Comparison of ENCODE assay signal across 9 cellular contexts in genomic region chr7:12222889-12223579, GRCh38. TPM values are rescaled to one million over a fixed set of nuclear protein-coding genes. Genes with fewer than 3 reads are reported as not detected.
DNase-seq lines count a peak whose midpoint lies in the region; ATAC-seq and TF ChIP-seq lines count a peak whose summit lies in the region.
"Had no signal": no experiment of that assay in that cellular context is flagged by ENCODE, and none has a peak within 500 bp of the region (broad histone marks: within the 10 kb centered on the region; RNA-seq: fewer than 3 reads in every experiment).

No MANE protein-coding gene starts in this region.

- POLR2A ChIA-PET in activated CD4-positive, alpha-beta memory T cell treated with anti-CD3 and anti-CD28 coated beads, Interleukin-2, amount 10 ng/mL, durations not matched to agents 7 days and 5 days (lab: Charles Lee) = interaction anchor here (1.4 kb wide), 1 partner anchor 12 kb away, joined by 9 read pairs; the partner anchor contains the start of gene TMEM106B

- peaks cover 19% of the 10 kb centered on the region for H3K9me3 Mint-ChIP-seq in activated CD4-positive, alpha-beta memory T cell treated with anti-CD3 and anti-CD28 coated beads, Interleukin-2, amount 10 ng/mL, durations not matched to agents 7 days and 5 days

- ATAC-seq in GM21360 (IDR thresholded peaks at IDR 0.05; ENCODE audit: unreplicated experiment) (peak; percentile 87), HG03280 (IDR thresholded peaks at IDR 0.05; ENCODE audit: unreplicated experiment) (peak; percentile 83)

- no peak overlapping the region for H3K27ac ChIP-seq in prostate gland

- intact Hi-C loops in prostate gland (cut with DNase I) = no loop called here

- H3K4me1 Mint-ChIP-seq in activated CD4-positive, alpha-beta memory T cell treated with anti-CD3 and anti-CD28 coated beads, Interleukin-2, amount 10 ng/mL, durations not matched to agents 7 days and 5 days = peaks cover 40% of the 10 kb centered on the region

- DNase-seq in GM06990 (ENCODE audit: extremely low read depth, insufficient read length) (peak; percentile 15), NCI-H146 (lab: John Stamatoyannopoulos, UW) (no peak), HUDEP-2 (lab: John Stamatoyannopoulos, UW; ENCODE audit: unreplicated experiment in 76 of 76) (no peak), prostate gland (ENCODE audit: low spot score) (no peak), NCI-H2171 (lab: John Stamatoyannopoulos, UW) (no peak)
- no peak for DNase-seq in activated CD4-positive, alpha-beta memory T cell treated with anti-CD3 and anti-CD28 coated beads, Interleukin-2, amount 10 ng/mL, durations not matched to agents 7 days and 5 days
- DNase-seq: effector CD8-positive, alpha-beta T cell had no signal

- no peaks in the 10 kb centered on the region for H3K4me1 ChIP-seq in prostate gland (replicated peaks)

- no peaks in the 10 kb centered on the region for H3K9me3 ChIP-seq in prostate gland

- no peak for TF ChIP-seq CTCF in GM06990 (IDR thresholded peaks at IDR 0.05; ENCODE audit: insufficient read depth, low read length, poor library complexity, severe bottlenecking)
- TF ChIP-seq CTCF in prostate gland (IDR thresholded peaks at IDR 0.05) = no peak

- peak overlapping the region; percentile 66 for H3K27ac Mint-ChIP-seq in activated CD4-positive, alpha-beta memory T cell treated with anti-CD3 and anti-CD28 coated beads, Interleukin-2, amount 10 ng/mL, durations not matched to agents 7 days and 5 days

- H3K36me3 ChIP-seq in GM06990 (ENCODE audit: control insufficient read depth, insufficient read depth, low read length) = no peaks in the 10 kb centered on the region
- no peaks in the 10 kb centered on the region for H3K36me3 ChIP-seq in prostate gland

- no peak overlapping the region for H3K4me3 ChIP-seq in GM06990 (replicated peaks; ENCODE audit: low read depth, low read length)
- H3K4me3 ChIP-seq in prostate gland = no peak overlapping the region

- no peak for TF ChIP-seq POLR2A in prostate gland (IDR thresholded peaks at IDR 0.05)

- peaks cover 78% of the 10 kb centered on the region for H3K36me3 Mint-ChIP-seq in activated CD4-positive, alpha-beta memory T cell treated with anti-CD3 and anti-CD28 coated beads, Interleukin-2, amount 10 ng/mL, durations not matched to agents 7 days and 5 days (ENCODE audit: low read depth)

- H3K27me3 Mint-ChIP-seq in activated CD4-positive, alpha-beta memory T cell treated with anti-CD3 and anti-CD28 coated beads, Interleukin-2, amount 10 ng/mL, durations not matched to agents 7 days and 5 days = no peaks in the 10 kb centered on the region

- 3% methylated on average over 1 of the region's 1 CpG for WGBS in prostate gland

- H3K4me3 Mint-ChIP-seq in activated CD4-positive, alpha-beta memory T cell treated with anti-CD3 and anti-CD28 coated beads, Interleukin-2, amount 10 ng/mL, durations not matched to agents 7 days and 5 days = no peak overlapping the region

- no peaks in the 10 kb centered on the region for H3K27me3 ChIP-seq in GM06990 (replicated peaks; ENCODE audit: control insufficient read depth, insufficient read depth, low read length)
- no peaks in the 10 kb centered on the region for H3K27me3 ChIP-seq in prostate gland (replicated peaks; ENCODE audit: insufficient read depth)

- CTCF ChIA-PET in activated CD4-positive, alpha-beta memory T cell treated with anti-CD3 and anti-CD28 coated beads, Interleukin-2, amount 10 ng/mL, durations not matched to agents 7 days and 5 days (lab: Charles Lee) = interaction anchor here (0.8 kb wide), 1 partner anchor 12 kb away, joined by 4 read pairs; the partner anchor contains the start of gene TMEM106B

RNA-seq across cellular contexts. Expression of gene TMEM106B, which starts 11.9 kb away (rescaled TPM):
- total RNA-seq in activated CD4-positive, alpha-beta memory T cell treated with anti-CD3 and anti-CD28 coated beads, Interleukin-2, amount 10 ng/mL, durations not matched to agents 7 days and 5 days = 10 to 100 TPM; 29.0 to 31.2 TPM
- total RNA-seq in prostate gland = 10 to 100 TPM; 58.5 to 75.5 TPM
